8 cellular contexts compared by ENCODE assay signal in the genomic region with DNA sequence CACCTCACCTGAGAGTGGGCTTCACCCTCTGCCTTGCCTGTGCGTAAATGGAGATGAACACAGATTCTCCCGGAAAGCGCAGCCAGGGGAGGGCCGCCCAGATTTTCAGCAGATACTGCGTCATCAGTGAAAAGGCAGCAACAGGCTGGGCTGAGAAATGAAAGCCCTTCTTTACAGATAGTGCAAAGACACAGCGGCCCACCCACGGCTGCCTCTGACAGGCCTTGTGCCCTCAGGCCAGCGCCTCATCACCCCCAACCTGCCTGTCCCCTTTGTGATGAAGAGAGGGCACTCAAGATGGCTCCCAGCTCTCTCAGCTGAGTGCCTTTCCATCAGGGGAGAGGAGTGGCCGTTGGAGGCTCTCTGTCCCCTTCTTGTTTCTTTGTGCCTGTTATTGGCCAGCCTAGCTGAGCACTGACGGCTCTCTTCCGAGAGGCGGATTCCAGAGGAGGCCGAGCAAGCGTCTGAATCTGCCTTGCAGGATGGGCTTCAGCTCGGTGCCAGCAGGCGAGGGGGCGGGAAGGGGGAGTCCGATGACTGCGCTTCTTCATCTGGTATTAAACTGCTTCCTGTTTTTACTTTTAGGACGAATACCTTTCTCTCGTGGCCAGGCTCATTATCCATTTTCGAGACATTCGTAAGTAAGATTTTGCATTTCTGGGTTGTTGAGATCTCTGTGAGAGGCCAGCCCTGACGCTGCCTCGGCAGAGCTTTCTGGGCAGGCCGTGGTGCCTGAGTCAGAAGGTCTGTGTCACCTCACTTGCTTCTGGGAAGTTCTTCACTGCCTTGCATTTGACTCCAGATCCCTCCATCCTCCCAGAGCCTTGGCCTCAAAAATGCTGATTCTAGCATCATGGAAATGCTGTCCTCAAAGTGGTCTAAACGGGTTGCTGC. TPM values are rescaled to one million over a fixed set of nuclear protein-coding genes. Genes with fewer than 3 reads are reported as not detected.
A peak's percentile ranks its signal among the peaks of the same experiment; 100 is the strongest.
DNase-seq lines count a peak whose midpoint lies in the region; ATAC-seq and TF ChIP-seq lines count a peak whose summit lies in the region.

No MANE protein-coding gene starts in this region.

- H3K27ac Mint-ChIP-seq in activated CD8-positive, alpha-beta memory T cell treated with anti-CD3 and anti-CD28 coated beads, Interleukin-2, amount 10 ng/mL, durations not matched to agents 7 days and 5 days, result peak overlapping the region; percentile 96
- H3K27ac Mint-ChIP-seq in naive thymus-derived CD8-positive, alpha-beta T cell, result peak overlapping the region; percentile 96 to 100 (median 99)

- H3K27me3 ChIP-seq in testis, result no peaks in the 10 kb centered on the region

- H3K36me3 ChIP-seq in testis (ENCODE audit: low read depth, missing control alignments), result no peaks in the 10 kb centered on the region

- H3K36me3 Mint-ChIP-seq in activated CD8-positive, alpha-beta memory T cell treated with anti-CD3 and anti-CD28 coated beads, Interleukin-2, amount 10 ng/mL, durations not matched to agents 7 days and 5 days, result peaks cover 38% of the 10 kb centered on the region
- H3K36me3 Mint-ChIP-seq in naive thymus-derived CD8-positive, alpha-beta T cell, result peaks cover 0 to 35% (median 26%) of the 10 kb centered on the region in 3 donors

- intact Hi-C loops in testis (cut with DNase I; ENCODE audit: low total_unique reads), result no loop called here

- H3K27ac ChIP-seq in epithelial cell of prostate, result peak overlapping the region; percentile 32
- peak overlapping the region; percentile 75 to 76 for H3K27ac ChIP-seq in testis

- H3K9me3 ChIP-seq in testis, result no peaks in the 10 kb centered on the region

- no peak for TF ChIP-seq POLR2A in testis (IDR thresholded peaks at IDR 0.05)

- POLR2A ChIA-PET in naive thymus-derived CD8-positive, alpha-beta T cell (lab: Charles Lee), result interaction anchor here (0.8 to 18.4 kb wide), 16 partner anchors 14 to 431 kb away, joined by 3 to 796 read pairs (median 5); a partner anchor contains a TSS

- ATAC-seq in activated CD8-positive, alpha-beta memory T cell treated with anti-CD3 and anti-CD28 coated beads, Interleukin-2, amount 10 ng/mL, durations not matched to agents 7 days and 5 days, result peak; percentile 51
- ATAC-seq in naive thymus-derived CD8-positive, alpha-beta T cell, result peak; percentile 55 to 73
- no peak for ATAC-seq in HG03175 (IDR thresholded peaks at IDR 0.05; ENCODE audit: unreplicated experiment)

- H3K9me3 Mint-ChIP-seq in activated CD8-positive, alpha-beta memory T cell treated with anti-CD3 and anti-CD28 coated beads, Interleukin-2, amount 10 ng/mL, durations not matched to agents 7 days and 5 days (ENCODE audit: low read depth), result no peaks in the 10 kb centered on the region
- no peaks in the 10 kb centered on the region for H3K9me3 Mint-ChIP-seq in naive thymus-derived CD8-positive, alpha-beta T cell

- CTCF ChIA-PET in activated CD8-positive, alpha-beta memory T cell treated with anti-CD3 and anti-CD28 coated beads, Interleukin-2, amount 10 ng/mL, durations not matched to agents 7 days and 5 days (lab: Charles Lee), result interaction anchor here (0.7 to 17.2 kb wide), 7 partner anchors 16 to 133 kb away, joined by 3 to 406 read pairs (median 4); a partner anchor contains a TSS

- peaks cover 89% of the 10 kb centered on the region for H3K4me1 Mint-ChIP-seq in activated CD8-positive, alpha-beta memory T cell treated with anti-CD3 and anti-CD28 coated beads, Interleukin-2, amount 10 ng/mL, durations not matched to agents 7 days and 5 days
- H3K4me1 Mint-ChIP-seq in naive thymus-derived CD8-positive, alpha-beta T cell, result peaks cover 45 to 94% (median 82%) of the 10 kb centered on the region in 4 donors

- no peak for TF ChIP-seq CTCF in testis (IDR thresholded peaks at IDR 0.05)

- peak overlapping the region; percentile 74 for H3K4me3 Mint-ChIP-seq in activated CD8-positive, alpha-beta memory T cell treated with anti-CD3 and anti-CD28 coated beads, Interleukin-2, amount 10 ng/mL, durations not matched to agents 7 days and 5 days
- H3K4me3 Mint-ChIP-seq in naive thymus-derived CD8-positive, alpha-beta T cell, result peak overlapping the region; percentile 75 to 92 (median 86)

- DNase-seq in ELF-1 (ENCODE audit: low read depth, low spot score) (peak; percentile 88), epithelial cell of prostate (ENCODE audit: low read depth, low spot score) (no peak), testis (peak; percentile 40), NCI-H2107 (lab: John Stamatoyannopoulos, UW) (no peak), NCI-H2196 treated with DMSO at 0.1 percent for 48 hours (lab: John Stamatoyannopoulos, UW; ENCODE audit: unreplicated experiment) (no peak)
- peak; percentile 77 for DNase-seq in activated CD8-positive, alpha-beta memory T cell treated with anti-CD3 and anti-CD28 coated beads, Interleukin-2, amount 10 ng/mL, durations not matched to agents 7 days and 5 days
- DNase-seq in naive thymus-derived CD8-positive, alpha-beta T cell, result peak; percentile 46 to 84 (median 63)

- no peak overlapping the region for H3K4me3 ChIP-seq in testis

- 53 to 61% methylated on average over 26 to 27 of the region's 27 CpGs for WGBS in testis, 2 donors

- no peaks in the 10 kb centered on the region for H3K27me3 Mint-ChIP-seq in activated CD8-positive, alpha-beta memory T cell treated with anti-CD3 and anti-CD28 coated beads, Interleukin-2, amount 10 ng/mL, durations not matched to agents 7 days and 5 days
- no peaks in the 10 kb centered on the region for H3K27me3 Mint-ChIP-seq in naive thymus-derived CD8-positive, alpha-beta T cell

- peaks cover 65% of the 10 kb centered on the region for H3K4me1 ChIP-seq in testis

RNA-seq across cellular contexts. Expression of a gene that starts 43.7 kb away (rescaled TPM):
- 100 to 1,000 TPM; 145 to 179 TPM for total RNA-seq in activated CD8-positive, alpha-beta memory T cell treated with anti-CD3 and anti-CD28 coated beads, Interleukin-2, amount 10 ng/mL, durations not matched to agents 7 days and 5 days
- total RNA-seq in naive thymus-derived CD8-positive, alpha-beta T cell, result 100 to 1,000 TPM; 308 to 327 TPM
- polyA plus RNA-seq in naive thymus-derived CD8-positive, alpha-beta T cell, result 10 to 100 TPM; 25.4 to 85.2 (median 38.2) TPM
- total RNA-seq in testis, result 100 to 1,000 TPM in 1 of 2 donors, 10 to 100 TPM in 1; 81.6 to 101 TPM
- polyA plus RNA-seq in testis (ENCODE audit: insufficient read depth, low read depth, low replicate concordance), result 71.0 TPM

RNA-seq across cellular contexts. Expression of a gene that starts 55.5 kb away (rescaled TPM):
- total RNA-seq in activated CD8-positive, alpha-beta memory T cell treated with anti-CD3 and anti-CD28 coated beads, Interleukin-2, amount 10 ng/mL, durations not matched to agents 7 days and 5 days, result 10 to 100 TPM; 27.5 to 31.7 TPM
- 10 to 100 TPM; 65.0 to 71.9 TPM for total RNA-seq in naive thymus-derived CD8-positive, alpha-beta T cell
- 10 to 100 TPM; 16.1 to 25.4 (median 20.0) TPM for polyA plus RNA-seq in naive thymus-derived CD8-positive, alpha-beta T cell
- 10 to 100 TPM; 39.8 to 41.7 TPM for total RNA-seq in testis
- 18.1 TPM for polyA plus RNA-seq in testis (ENCODE audit: insufficient read depth, low read depth, low replicate concordance)

Comparison
In these comparisons a context has a peak if more than half of its experiments do, and no peak if none do; other contexts are left out.
1. DNase-seq: peak in ELF-1 (single experiment), activated CD8-positive, alpha-beta memory T cell treated with anti-CD3 and anti-CD28 coated beads, Interleukin-2, amount 10 ng/mL, durations not matched to agents 7 days and 5 days (single experiment), naive thymus-derived CD8-positive, alpha-beta T cell (10 of 10) and testis (single experiment); none in epithelial cell of prostate (single experiment), NCI-H2107 (single experiment) and NCI-H2196 treated with DMSO at 0.1 percent for 48 hours (single experiment).